ENCODE assay signal across 24 cellular contexts in genomic region chrX:73448379-73448778, GRCh38. TPM values are rescaled to one million over a fixed set of nuclear protein-coding genes. Genes with fewer than 3 reads are reported as not detected.
A peak's percentile ranks its signal among the peaks of the same experiment; 100 is the strongest.
DNase-seq lines count a peak whose midpoint lies in the region; ATAC-seq and TF ChIP-seq lines count a peak whose summit lies in the region.
"Had no signal": no experiment of that assay in that cellular context is flagged by ENCODE, and none has a peak within 500 bp of the region (broad histone marks: within the 10 kb centered on the region; RNA-seq: fewer than 3 reads in every experiment).

No MANE protein-coding gene starts in this region.

- H3K36me3 ChIP-seq in A673 (ENCODE audit: insufficient read depth, low read length, poor library complexity, severe bottlenecking) (no peaks in the 10 kb centered on the region), uterus (no peaks in the 10 kb centered on the region)
- H3K36me3 ChIP-seq in CD4-positive, alpha-beta memory T cell (ENCODE audit: insufficient read depth, low read length) = no peaks in the 10 kb centered on the region
- H3K36me3 ChIP-seq in naive thymus-derived CD4-positive, alpha-beta T cell (ENCODE audit: control insufficient read depth in 2 of 3, insufficient read depth in 3 of 3, low read length in 3 of 3) = no peaks in the 10 kb centered on the region
- H3K36me3 ChIP-seq: gastrocnemius medialis, transverse colon had no signal

- H3K36me3 Mint-ChIP-seq in CD4-positive, alpha-beta memory T cell = no peaks in the 10 kb centered on the region
- no peaks in the 10 kb centered on the region for H3K36me3 Mint-ChIP-seq in chondrocyte (ENCODE audit: low read depth)
- peaks cover 0 to 3% (median 0%) of the 10 kb centered on the region in 5 donors for H3K36me3 Mint-ChIP-seq in naive thymus-derived CD4-positive, alpha-beta T cell

- BruUV-seq in A673 (replicated peaks; lab: Mats Ljungman, UMichigan) = no TSS peak

- peaks cover 0 to 2% (median 0%) of the 10 kb centered on the region in 8 donors for H3K9me3 Mint-ChIP-seq in CD4-positive, alpha-beta memory T cell
- peaks cover 19% of the 10 kb centered on the region for H3K9me3 Mint-ChIP-seq in chondrocyte (ENCODE audit: low read depth)
- peaks cover 0 to 4% (median 0%) of the 10 kb centered on the region in 11 donors for H3K9me3 Mint-ChIP-seq in naive thymus-derived CD4-positive, alpha-beta T cell

- ATAC-seq in naive thymus-derived CD4-positive, alpha-beta T cell = no peak
- ATAC-seq in HG03095 (IDR thresholded peaks at IDR 0.05; ENCODE audit: unreplicated experiment) (no peak), omental fat pad (ENCODE audit: low FRiP score) (no peak)
- ATAC-seq: gastrocnemius medialis; left colon; sciatic nerve; stimulated activated naive CD8-positive, alpha-beta T cell treated with anti-CD3 and anti-CD28 coated beads, Interleukin-15, Interleukin-2, amounts not matched to agents 100 U/mL and 50 U/mL, for 24 hours had no signal

- no peak for TF ChIP-seq POLR2A in uterus (IDR thresholded peaks at IDR 0.05)

- POLR2A ChIA-PET in A673 (lab: Charles Lee; ENCODE audit: low non-redundant PET) = no interaction called here
- POLR2A ChIA-PET in CD4-positive, alpha-beta memory T cell (lab: Charles Lee; ENCODE audit: partially characterized antibody) = no interaction called here
- POLR2A ChIA-PET in naive thymus-derived CD4-positive, alpha-beta T cell (lab: Charles Lee) = no interaction called here

- no peak for TF ChIP-seq CTCF in A673 (conservative IDR thresholded peaks at IDR 0.05; ENCODE audit: low read depth, low read length)
- no peak for TF ChIP-seq CTCF in chondrocyte (IDR thresholded peaks at IDR 0.05)
- TF ChIP-seq CTCF in omental fat pad (IDR thresholded peaks at IDR 0.05) = no peak
- TF ChIP-seq CTCF in uterus (IDR thresholded peaks at IDR 0.05) = no peak

- peak overlapping the region in 6 of 8 donors; percentile 2 to 44 (median 18) for H3K4me3 Mint-ChIP-seq in CD4-positive, alpha-beta memory T cell
- H3K4me3 Mint-ChIP-seq in chondrocyte (ENCODE audit: unreplicated experiment) = no peak overlapping the region
- peak overlapping the region in 7 of 10 donors; percentile 24 to 37 (median 32) for H3K4me3 Mint-ChIP-seq in naive thymus-derived CD4-positive, alpha-beta T cell

- no peak overlapping the region for H3K27ac Mint-ChIP-seq in CD4-positive, alpha-beta memory T cell
- H3K27ac Mint-ChIP-seq in chondrocyte (ENCODE audit: unreplicated experiment) = no peak overlapping the region
- no peak overlapping the region for H3K27ac Mint-ChIP-seq in naive thymus-derived CD4-positive, alpha-beta T cell

- H3K4me3 ChIP-seq in A673 (ENCODE audit: low read depth, low read length, poor library complexity, severe bottlenecking) (no peak overlapping the region), uterus (no peak overlapping the region)
- H3K4me3 ChIP-seq in CD4-positive, alpha-beta memory T cell (ENCODE audit: low read length in 2 of 2) = no peak overlapping the region
- H3K4me3 ChIP-seq in naive thymus-derived CD4-positive, alpha-beta T cell (ENCODE audit: low read length) = no peak overlapping the region
- H3K4me3 ChIP-seq: transverse colon had no signal

- H3K27ac ChIP-seq in A673 (ENCODE audit: low read depth, low read length, poor library complexity, severe bottlenecking) (no peak overlapping the region), uterus (no peak overlapping the region)
- no peak overlapping the region for H3K27ac ChIP-seq in CD4-positive, alpha-beta memory T cell (ENCODE audit: low read depth, low read length)
- H3K27ac ChIP-seq in naive thymus-derived CD4-positive, alpha-beta T cell (ENCODE audit: low read depth, low read length) = no peak overlapping the region
- H3K27ac ChIP-seq: gastrocnemius medialis, transverse colon had no signal

- intact Hi-C loops in A673 (cut with micrococcal nuclease; ENCODE audit: unreplicated experiment) (no loop called here), uterus (cut with DNase I; ENCODE audit: low total_unique reads) (no loop called here)
- intact Hi-C loops in CD4-positive, alpha-beta memory T cell (cut with micrococcal nuclease) = no loop called here
- intact Hi-C loops in naive thymus-derived CD4-positive, alpha-beta T cell (cut with micrococcal nuclease) = no loop called here

- H3K27me3 Mint-ChIP-seq in CD4-positive, alpha-beta memory T cell = peaks cover 18 to 26% of the 10 kb centered on the region in 2 donors
- no peaks in the 10 kb centered on the region for H3K27me3 Mint-ChIP-seq in chondrocyte (ENCODE audit: low read depth)
- H3K27me3 Mint-ChIP-seq in naive thymus-derived CD4-positive, alpha-beta T cell = peaks cover 35 to 58% (median 51%) of the 10 kb centered on the region in 5 donors

- H3K4me1 Mint-ChIP-seq in CD4-positive, alpha-beta memory T cell = peaks cover 0 to 15% (median 2%) of the 10 kb centered on the region in 4 donors
- H3K4me1 Mint-ChIP-seq in chondrocyte (ENCODE audit: low read depth) = no peaks in the 10 kb centered on the region
- peaks cover 0 to 13% (median 9%) of the 10 kb centered on the region in 7 donors for H3K4me1 Mint-ChIP-seq in naive thymus-derived CD4-positive, alpha-beta T cell

- peaks cover 28% of the 10 kb centered on the region for H3K27me3 ChIP-seq in A673 (replicated peaks; ENCODE audit: insufficient read depth, low read depth, low read length, poor library complexity)
- no peaks in the 10 kb centered on the region for H3K27me3 ChIP-seq in CD4-positive, alpha-beta memory T cell (ENCODE audit: insufficient read depth, low read length)
- peaks cover 0 to 4% of the 10 kb centered on the region in 2 donors for H3K27me3 ChIP-seq in naive thymus-derived CD4-positive, alpha-beta T cell (ENCODE audit: control insufficient read depth in 2 of 2, insufficient read depth in 2 of 2, low read length in 2 of 2)
- no peaks in the 10 kb centered on the region for H3K27me3 ChIP-seq in uterus
- H3K27me3 ChIP-seq: transverse colon had no signal

- DNase-seq in A673 (ENCODE audit: low spot score) (peak; percentile 11), chondrocyte (ENCODE audit: low spot score) (peak; percentile 83), omental fat pad (ENCODE audit: low spot score) (no peak), uterus (no peak)
- DNase-seq in CD4-positive, alpha-beta memory T cell = no peak
- no peak for DNase-seq in naive thymus-derived CD4-positive, alpha-beta T cell
- DNase-seq: activated CD4-positive, alpha-beta T cell treated with anti-CD3 and anti-CD28 coated beads for 1 hour; activated effector memory CD4-positive, alpha-beta T cell treated with anti-CD3 and anti-CD28 coated beads, Interleukin-2, amount 50 U/mL, for 16 hours; Caco-2; caudate nucleus; gastrocnemius medialis; GOT3; left colon; NCI-H187; NCI-H226; RPMI8226; stimulated activated CD4-positive, alpha-beta T cell treated with anti-CD3 and anti-CD28 coated beads, Interleukin-1b, Interleukin-23, amount 100 ng/mL, for 48 hours; stimulated activated naive CD8-positive, alpha-beta T cell treated with anti-CD3 and anti-CD28 coated beads, Interleukin-15, Interleukin-2, amounts not matched to agents 100 U/mL and 50 U/mL, for 24 hours; transverse colon had no signal

- H3K4me1 ChIP-seq in A673 (ENCODE audit: insufficient read depth, low read length, poor library complexity, severe bottlenecking) (no peaks in the 10 kb centered on the region), uterus (no peaks in the 10 kb centered on the region)
- no peaks in the 10 kb centered on the region for H3K4me1 ChIP-seq in CD4-positive, alpha-beta memory T cell (ENCODE audit: insufficient read depth, low read length)
- no peaks in the 10 kb centered on the region for H3K4me1 ChIP-seq in naive thymus-derived CD4-positive, alpha-beta T cell (ENCODE audit: control insufficient read depth in 2 of 2, insufficient read depth in 2 of 2, low read length in 2 of 2)
- H3K4me1 ChIP-seq: Caco-2, gastrocnemius medialis, transverse colon had no signal

- CTCF ChIA-PET in A673 (lab: Charles Lee) = no interaction called here
- CTCF ChIA-PET in CD4-positive, alpha-beta memory T cell (lab: Charles Lee; ENCODE audit: partially characterized antibody) = no interaction called here
- CTCF ChIA-PET in naive thymus-derived CD4-positive, alpha-beta T cell (lab: Charles Lee) = no interaction called here

- H3K9me3 ChIP-seq in A673 (ENCODE audit: low read depth, low read length, poor library complexity, severe bottlenecking) (no peaks in the 10 kb centered on the region), uterus (no peaks in the 10 kb centered on the region)
- H3K9me3 ChIP-seq in CD4-positive, alpha-beta memory T cell (ENCODE audit: control insufficient read depth in 1 of 2, low read length in 2 of 2) = no peaks in the 10 kb centered on the region
- no peaks in the 10 kb centered on the region for H3K9me3 ChIP-seq in naive thymus-derived CD4-positive, alpha-beta T cell (ENCODE audit: control insufficient read depth in 2 of 3, low read length in 3 of 3)
- H3K9me3 ChIP-seq: Caco-2, gastrocnemius medialis, transverse colon had no signal

RNA-seq across cellular contexts. Expression of gene CDX4, which starts 1.5 kb away (rescaled TPM):
- total RNA-seq in A673 (2021) = not detected in 2 replicates
- total RNA-seq in CD4-positive, alpha-beta memory T cell = not detected
- not detected for polyA plus RNA-seq in CD4-positive, alpha-beta memory T cell
- not detected in 3 replicates for total RNA-seq in chondrocyte
- not detected for total RNA-seq in naive thymus-derived CD4-positive, alpha-beta T cell
- not detected for polyA plus RNA-seq in naive thymus-derived CD4-positive, alpha-beta T cell
- not detected for total RNA-seq in omental fat pad
- not detected for total RNA-seq in uterus
- total RNA-seq: Caco-2, gastrocnemius medialis, left colon, mononuclear cell, osteoblast, sciatic nerve, transverse colon had no signal
- polyA plus RNA-seq: esophagus had no signal

Comparison
In these comparisons a context has a peak if more than half of its experiments do, and no peak if none do; other contexts are left out.
1. DNase-seq: peak in A673 (single experiment) and chondrocyte (single experiment); none in CD4-positive, alpha-beta memory T cell (0 of 5), naive thymus-derived CD4-positive, alpha-beta T cell (0 of 9), omental fat pad (single experiment) and uterus (0 of 2).